Comparison of ENCODE assay signal across 12 cellular contexts in the genomic region with DNA sequence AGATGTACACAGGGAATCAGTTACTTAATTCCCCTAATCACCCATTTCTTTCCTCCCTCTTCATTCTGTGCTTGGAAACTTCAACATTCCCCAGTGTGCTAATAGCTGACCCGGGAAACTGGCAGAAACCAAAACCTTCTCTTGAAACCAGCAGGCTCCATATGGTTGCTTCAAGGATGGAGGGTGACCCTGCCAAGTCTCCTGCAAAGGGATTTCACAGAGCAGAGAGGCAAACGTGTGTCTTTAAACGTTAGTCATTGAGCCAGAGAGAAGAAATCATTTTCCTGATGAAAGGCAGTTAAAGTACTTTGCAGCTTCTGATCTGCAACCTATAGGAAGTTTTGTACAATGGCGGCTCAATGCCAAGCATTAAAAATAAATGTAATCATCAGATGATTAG.
"Had no signal": no experiment of that assay in that cellular context is flagged by ENCODE, and none has a peak within 500 bp of the region (broad histone marks: within the 10 kb centered on the region; RNA-seq: fewer than 3 reads in every experiment).

No MANE protein-coding gene starts in this region.

- H3K4me3 ChIP-seq: gastroesophageal sphincter, hepatocyte, lower lobe of right lung, smooth muscle cell, thyroid gland had no signal

- H3K27ac ChIP-seq: epithelial cell of prostate, gastroesophageal sphincter, hepatocyte, lower lobe of right lung, parathyroid adenoma, thyroid gland had no signal

- DNase-seq: activated CD4-positive, alpha-beta T cell treated with anti-CD3 and anti-CD28 coated beads, Interleukin-2, amount 50 U/mL, for 1 hour; activated CD4-positive, CD25-positive, alpha-beta regulatory T cell; activated naive CD4-positive, alpha-beta T cell treated with anti-CD3 and anti-CD28 coated beads, Interleukin-2, amount 50 U/mL, for 16 hours; effector memory CD8-positive, alpha-beta T cell; lower lobe of right lung; naive B cell; thyroid gland had no signal

- H3K27me3 ChIP-seq: hepatocyte, thyroid gland had no signal

- ATAC-seq: effector memory CD8-positive, alpha-beta T cell; gastroesophageal sphincter had no signal

- H3K9me3 ChIP-seq: gastroesophageal sphincter, lower lobe of right lung, thyroid gland had no signal

- H3K4me1 ChIP-seq: gastroesophageal sphincter, lower lobe of right lung, parathyroid adenoma, thyroid gland had no signal

- H3K36me3 ChIP-seq: gastroesophageal sphincter, lower lobe of right lung, thyroid gland had no signal
